Comparison of ENCODE assay signal across 18 cellular contexts in the genomic region with DNA sequence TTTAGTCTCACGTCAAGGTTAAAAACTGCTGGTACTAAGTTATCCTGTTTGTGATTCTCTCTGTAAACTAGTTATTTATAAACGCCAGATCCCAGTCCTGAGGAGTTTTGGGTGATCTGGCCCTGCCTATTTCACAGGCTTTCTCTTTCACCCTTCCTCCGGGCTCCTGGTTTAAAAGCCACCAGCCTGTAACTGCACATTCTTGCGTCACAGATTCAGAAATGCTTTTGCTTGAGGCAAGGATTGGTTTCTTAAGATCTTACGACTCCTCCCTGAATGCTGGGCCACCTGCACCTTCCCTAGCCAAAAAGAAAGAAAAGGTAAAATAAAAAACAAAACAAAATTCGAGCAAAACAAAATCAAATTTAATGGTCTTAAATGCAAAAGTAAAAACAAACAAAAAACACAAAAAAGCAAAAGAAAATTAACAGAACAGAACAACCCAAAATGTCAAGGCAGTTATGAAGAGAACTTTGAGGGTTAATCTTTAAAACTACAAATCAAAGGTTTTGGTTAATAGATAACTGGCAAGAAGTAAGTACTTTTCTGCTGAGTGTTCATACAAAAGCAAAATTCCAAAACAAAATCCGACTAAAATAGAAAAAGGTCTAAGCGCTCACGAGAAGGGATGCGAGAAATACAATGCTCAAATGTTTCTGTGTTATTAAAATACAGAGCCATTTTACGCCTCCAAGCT. TPM values are rescaled to one million over a fixed set of nuclear protein-coding genes. Genes with fewer than 3 reads are reported as not detected.
"Had no signal": no experiment of that assay in that cellular context is flagged by ENCODE, and none has a peak within 500 bp of the region (broad histone marks: within the 10 kb centered on the region; RNA-seq: fewer than 3 reads in every experiment).

No MANE protein-coding gene starts in this region.

- H3K27ac ChIP-seq: tibial nerve had no signal

- H3K9me3 ChIP-seq: tibial nerve had no signal

- H3K27ac Mint-ChIP-seq: activated CD8-positive, alpha-beta T cell treated with anti-CD3 and anti-CD28 coated beads, Interleukin-2, amount 10 ng/mL, durations not matched to agents 7 days and 5 days; activated naive CD4-positive, alpha-beta T cell treated with anti-CD3 and anti-CD28 coated beads, Interleukin-2, amount 10 ng/mL, durations not matched to agents 7 days and 5 days; activated T-helper 2 cell treated with anti-CD3 and anti-CD28 coated beads, Interferon-gamma antibody, Interleukin-2, Interleukin-4, amounts not matched to agents 10 μg/mL and 5 μg/mL and 100 μg/mL, durations not matched to agents 14 hours and 24 hours and 36 hours; dendritic cell treated with granulocyte-macrophage colony-stimulating factor and Interleukin-4, amounts not matched to agents 40 ng/mL and 50 ng/mL, for 4 days; effector memory CD8-positive, alpha-beta T cell; immature natural killer cell; stimulated activated effector memory CD8-positive, alpha-beta T cell treated with anti-CD3 and anti-CD28 coated beads, Interleukin-12 subunit alpha, Interleukin-12 subunit beta, amount 100 ng/mL, for 72 hours had no signal

- H3K27me3 Mint-ChIP-seq: activated naive CD4-positive, alpha-beta T cell treated with anti-CD3 and anti-CD28 coated beads, Interleukin-2, amount 10 ng/mL, durations not matched to agents 7 days and 5 days; brain; central memory CD8-positive, alpha-beta T cell; dendritic cell treated with granulocyte-macrophage colony-stimulating factor and Interleukin-4, amounts not matched to agents 40 ng/mL and 50 ng/mL, for 4 days; effector memory CD8-positive, alpha-beta T cell had no signal

- H3K9me3 Mint-ChIP-seq: activated naive CD4-positive, alpha-beta T cell treated with anti-CD3 and anti-CD28 coated beads, Interleukin-2, amount 10 ng/mL, durations not matched to agents 7 days and 5 days; activated T-helper 2 cell treated with anti-CD3 and anti-CD28 coated beads, Interferon-gamma antibody, Interleukin-2, Interleukin-4, amounts not matched to agents 10 μg/mL and 5 μg/mL and 100 μg/mL, durations not matched to agents 14 hours and 24 hours and 36 hours; brain; central memory CD8-positive, alpha-beta T cell; dendritic cell treated with granulocyte-macrophage colony-stimulating factor and Interleukin-4, amounts not matched to agents 40 ng/mL and 50 ng/mL, for 4 days; effector memory CD8-positive, alpha-beta T cell; immature natural killer cell; stimulated activated effector memory CD8-positive, alpha-beta T cell treated with anti-CD3 and anti-CD28 coated beads, Interleukin-12 subunit alpha, Interleukin-12 subunit beta, amount 100 ng/mL, for 72 hours had no signal

- ATAC-seq: activated CD8-positive, alpha-beta T cell treated with anti-CD3 and anti-CD28 coated beads, Interleukin-2, amount 10 ng/mL, durations not matched to agents 7 days and 5 days; effector memory CD8-positive, alpha-beta T cell; esophagus mucosa; left ventricle myocardium superior; right cardiac atrium; stimulated activated effector memory CD8-positive, alpha-beta T cell treated with anti-CD3 and anti-CD28 coated beads, Interleukin-12 subunit alpha, Interleukin-12 subunit beta, amount 100 ng/mL, for 72 hours had no signal

- H3K4me1 Mint-ChIP-seq: activated naive CD4-positive, alpha-beta T cell treated with anti-CD3 and anti-CD28 coated beads, Interleukin-2, amount 10 ng/mL, durations not matched to agents 7 days and 5 days; brain; central memory CD8-positive, alpha-beta T cell had no signal

- H3K27me3 ChIP-seq: tibial nerve had no signal

- H3K4me3 Mint-ChIP-seq: activated CD8-positive, alpha-beta T cell treated with anti-CD3 and anti-CD28 coated beads, Interleukin-2, amount 10 ng/mL, durations not matched to agents 7 days and 5 days; activated naive CD4-positive, alpha-beta T cell treated with anti-CD3 and anti-CD28 coated beads, Interleukin-2, amount 10 ng/mL, durations not matched to agents 7 days and 5 days; brain; central memory CD8-positive, alpha-beta T cell; dendritic cell treated with granulocyte-macrophage colony-stimulating factor and Interleukin-4, amounts not matched to agents 40 ng/mL and 50 ng/mL, for 4 days; effector memory CD8-positive, alpha-beta T cell; immature natural killer cell; stimulated activated effector memory CD8-positive, alpha-beta T cell treated with anti-CD3 and anti-CD28 coated beads, Interleukin-12 subunit alpha, Interleukin-12 subunit beta, amount 100 ng/mL, for 72 hours had no signal

- DNase-seq: activated CD4-positive, alpha-beta T cell treated with anti-CD3 and anti-CD28 coated beads for 4 hours; activated CD8-positive, alpha-beta memory T cell treated with anti-CD3 and anti-CD28 coated beads, Interleukin-2, amount 50 U/mL, for 48 hours; activated CD8-positive, alpha-beta T cell treated with anti-CD3 and anti-CD28 coated beads, Interleukin-2, amount 10 ng/mL, durations not matched to agents 7 days and 5 days; activated naive CD4-positive, alpha-beta T cell treated with anti-CD3 and anti-CD28 coated beads, Interleukin-2, amount 10 ng/mL, durations not matched to agents 7 days and 5 days; amniotic stem cell; effector memory CD8-positive, alpha-beta T cell; immature natural killer cell; left ventricle myocardium superior; T-helper 9 cell had no signal

- H3K4me3 ChIP-seq: tibial nerve had no signal

RNA-seq across cellular contexts. Expression of gene CTXN1, which starts 36.1 kb away (rescaled TPM):
- total RNA-seq: esophagus mucosa had no signal
- polyA plus RNA-seq: immature natural killer cell had no signal

RNA-seq across cellular contexts. Expression of gene TGFBR3L, which starts 47.4 kb away (rescaled TPM):
- total RNA-seq: mesenteric fat pad, tibial nerve had no signal
